ENCODE assay signal across 37 cellular contexts in genomic region chr1:166956872-166957271, GRCh38. TPM values are rescaled to one million over a fixed set of nuclear protein-coding genes. Genes with fewer than 3 reads are reported as not detected.
"Had no signal": no experiment of that assay in that cellular context is flagged by ENCODE, and none has a peak within 500 bp of the region (broad histone marks: within the 10 kb centered on the region; RNA-seq: fewer than 3 reads in every experiment).

No MANE protein-coding gene starts in this region.

- H3K36me3 Mint-ChIP-seq: T-cell had no signal

- H3K4me2 ChIP-seq: PC-9 had no signal

- DNase-seq: MM.1S, MV-4-11, NCI-H1092 treated with DMSO at 0.1 percent for 48 hours, NCI-H1105 treated with DMSO at 0.1 percent for 48 hours, NCI-H1417, NCI-H1436, NCI-H146, NCI-H1694, NCI-H187, NCI-H1930, NCI-H2029 treated with DMSO at 0.1 percent for 48 hours, NCI-H2081 treated with DMSO at 0.1 percent for 48 hours, NCI-H2107, NCI-H2171, NCI-H226, NCI-H446 treated with DMSO at 0.1 percent for 48 hours, NCI-H510A, NCI-H524, NCI-H526, NCI-H69, NCI-H748 treated with DMSO at 0.1 percent for 48 hours, NCI-H82, PC-9, SHP77, SIG-M5, SJCRH30, T-cell had no signal

- H3K4me3 Mint-ChIP-seq: T-cell had no signal

- H3K9me3 Mint-ChIP-seq: T-cell had no signal

- H3K27ac ChIP-seq: PC-9, RWPE1, SJCRH30, SK-N-MC had no signal

- H3K9me3 ChIP-seq: SJCRH30 had no signal

- ATAC-seq: Panc1, Right ventricle myocardium inferior, SK-N-SH treated with all-trans-retinoic acid at 6 μM for 48 hours, T-cell had no signal

- H3K4me3 ChIP-seq: PC-9, SJCRH30, SK-N-MC had no signal

- H3K36me3 ChIP-seq: SJCRH30 had no signal

- H3K4me1 Mint-ChIP-seq: T-cell had no signal

- H3K27me3 ChIP-seq: SJCRH30 had no signal

- H2AFZ ChIP-seq: PC-9 had no signal

- H3K27ac Mint-ChIP-seq: T-cell had no signal

RNA-seq across cellular contexts. Expression of gene ILDR2, which starts 18.5 kb away (rescaled TPM):
- total RNA-seq: PC-9 had no signal

RNA-seq across cellular contexts. Expression of gene MAEL, which starts 32.2 kb away (rescaled TPM):
- total RNA-seq: LHCN-M2; MCF 10A; OCI-LY7; PC-9; SJCRH30; SK-MEL-5; T-cell; T-helper 1 cell treated with Interleukin-12 subunit alpha and Interleukin-12 subunit beta and Interleukin-4 antibody, amounts not matched to agents 30 ng/mL and 1 ng/mL, for 36 hours had no signal
